ENCODE assay signal across 7 cellular contexts in the genomic region with DNA sequence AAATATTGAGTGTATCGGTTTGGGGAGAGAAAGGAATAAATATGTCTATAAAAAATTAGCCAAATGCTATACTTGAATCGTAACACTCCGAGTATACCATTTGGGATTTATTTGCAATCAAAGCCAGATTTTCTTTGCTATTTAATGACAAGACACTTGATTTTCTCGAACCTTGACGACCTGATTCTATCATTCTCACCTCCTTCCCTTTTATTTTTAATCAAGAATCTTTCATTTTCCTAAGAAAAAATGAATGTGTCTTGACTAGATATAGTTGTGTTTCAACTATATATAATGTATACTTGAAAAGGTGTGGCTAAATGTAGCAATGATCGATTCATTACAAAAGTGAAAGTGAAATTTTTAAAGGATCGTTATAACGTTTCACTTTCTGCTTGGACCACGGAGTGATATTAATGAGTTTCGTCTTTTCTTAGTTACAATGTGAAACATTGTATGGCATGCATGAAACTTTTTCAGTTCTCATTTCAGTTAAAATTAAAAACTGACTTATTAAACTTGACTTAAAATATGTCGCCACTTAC. TPM values are rescaled to one million over a fixed set of nuclear protein-coding genes. Genes with fewer than 3 reads are reported as not detected.
DNase-seq lines count a peak whose midpoint lies in the region; FAIRE-seq and TF ChIP-seq lines count a peak whose summit lies in the region.

No MANE protein-coding gene starts in this region.

- H3K79me2 ChIP-seq in H1 (ENCODE audit: control insufficient read depth in 1 of 2, insufficient read depth in 2 of 2, low read length in 2 of 2): peaks cover 0 to 14% of the 10 kb centered on the region in 2 experiments; a peak in 2 of 4 replicates

- H3K27ac ChIP-seq in H1 (ENCODE audit: low read depth, low read length): peak overlapping the region; percentile 55; the same call in 1 of the 2 replicates

- CTCF ChIA-PET in H1 (lab: Charles Lee; ENCODE audit: partially characterized antibody): interaction anchor here (0.6 to 8.5 kb wide), 3 partner anchors 26 to 444 kb away, joined by 3 to 75 read pairs (median 21); no protein-coding TSS in a partner anchor

- H3K36me3 ChIP-seq in HAP-1 (replicated peaks): peaks cover 19% of the 10 kb centered on the region
- H3K36me3 ChIP-seq in H1 (ENCODE audit: control insufficient read depth in 2 of 4, insufficient read depth in 4 of 4, low read length in 3 of 4): peaks cover 0 to 16% (median 8%) of the 10 kb centered on the region in 4 experiments; a peak in 6 of 8 replicates
- H3K36me3 ChIP-seq in neuron (ENCODE audit: insufficient read depth, low read length): peaks cover 16% of the 10 kb centered on the region

- H3K4me1 ChIP-seq in HAP-1 (peaks cover 3% of the 10 kb centered on the region; the same call in 1 of the 2 replicates), H1 (replicated peaks in 1 of 4; ENCODE audit: control insufficient read depth in 3 of 4, insufficient read depth in 4 of 4, low read length in 3 of 4) (no peaks in the 10 kb centered on the region; a peak in 2 of 7 replicates), neuron (ENCODE audit: insufficient read depth, low read length) (peaks cover 9% of the 10 kb centered on the region)

- H2AFZ ChIP-seq in H1 (ENCODE audit: low read length) (no peak overlapping the region), neuron (ENCODE audit: low read depth, low read length) (peak overlapping the region; percentile 96)

- no peak for TF ChIP-seq EP300 in H1 (IDR thresholded peaks at IDR 0.05; ENCODE audit: borderline replicate concordance in 1 of 2, low read depth in 2 of 2, low read length in 2 of 2)

- no peak overlapping the region for H2BK120ac ChIP-seq in H1 (replicated peaks; ENCODE audit: low read depth, low read length)

- H4K8ac ChIP-seq in H1 (ENCODE audit: extremely low read depth, insufficient read depth, low read length): no peak overlapping the region

- H3K23ac ChIP-seq in H1 (ENCODE audit: insufficient read length): no peak overlapping the region

- H3K56ac ChIP-seq in H1 (replicated peaks; ENCODE audit: insufficient read length, low read depth, low read length): no peak overlapping the region

- no peak overlapping the region for H2AK5ac ChIP-seq in H1 (ENCODE audit: low read depth, low read length)

- no peak for TF ChIP-seq RAD21 in H1 (IDR thresholded peaks at IDR 0.05 in 1 of 2, conservative IDR thresholded peaks at IDR 0.05 in 1 of 2; ENCODE audit: low read depth in 2 of 2, low read length in 2 of 2)

- H2BK12ac ChIP-seq in H1 (ENCODE audit: low read depth, low read length): no peak overlapping the region

- H3K9me3 ChIP-seq in HAP-1 (peaks cover 2% of the 10 kb centered on the region; the same call in 1 of the 2 replicates), H1 (ENCODE audit: insufficient read depth in 2 of 2, low read depth in 1 of 2, low read length in 1 of 2) (no peaks in the 10 kb centered on the region), neuron (ENCODE audit: low read length) (no peaks in the 10 kb centered on the region)

- POLR2A ChIA-PET in H1 (lab: Charles Lee; ENCODE audit: partially characterized antibody): interaction anchor here (0.9 to 1.3 kb wide), 3 partner anchors 18 to 37 kb away, joined by 3 to 6 read pairs (median 4); no protein-coding TSS in a partner anchor

- no peaks in the 10 kb centered on the region for H3K27me3 ChIP-seq in HAP-1 (ENCODE audit: low read depth)
- H3K27me3 ChIP-seq in H1 (replicated peaks in 1 of 4; ENCODE audit: control insufficient read depth in 3 of 4, extremely low read depth in 1 of 4, insufficient read depth in 3 of 4, low read length in 3 of 4): no peaks in the 10 kb centered on the region
- no peaks in the 10 kb centered on the region for H3K27me3 ChIP-seq in neuron (ENCODE audit: insufficient read depth, low read length)

- peaks cover 4% of the 10 kb centered on the region for H3K23me2 ChIP-seq in H1 (ENCODE audit: low read depth, low read length)

- no peak overlapping the region for H2BK5ac ChIP-seq in H1 (ENCODE audit: low read depth, low read length)

- no peaks in the 10 kb centered on the region for H3K79me1 ChIP-seq in H1 (ENCODE audit: low read depth, low read length)

- peaks cover 0 to 1% of the 10 kb centered on the region in 2 experiments for H4K20me1 ChIP-seq in H1 (replicated peaks in 1 of 2; ENCODE audit: control insufficient read depth in 1 of 2, insufficient read depth in 2 of 2, low read length in 2 of 2)

- TF ChIP-seq POLR2A in H1 (IDR thresholded peaks at IDR 0.05; ENCODE audit: control extremely low read depth in 1 of 2, low read depth in 2 of 2, low read length in 2 of 2): no peak

- no peak overlapping the region for H3K4ac ChIP-seq in H1 (replicated peaks; ENCODE audit: insufficient read length, low read depth, low read length)

- H3K4me3 ChIP-seq in HAP-1 (peak overlapping the region; percentile 53), H1 (ENCODE audit: extremely low read depth in 1 of 4, insufficient read depth in 2 of 4, low read depth in 3 of 4, low read length in 4 of 4) (peak overlapping the region; percentile 53 to 90 (median 67)), neuron (ENCODE audit: low read length) (peak overlapping the region; percentile 99)

- TF ChIP-seq CTCF in H1 (IDR thresholded peaks at IDR 0.05; ENCODE audit: control extremely low read depth in 1 of 3, insufficient read depth in 1 of 3, low read depth in 1 of 3, low read length in 3 of 3): no peak

- H3K18ac ChIP-seq in H1 (ENCODE audit: extremely low read depth, low read length): no peak overlapping the region

- no peak overlapping the region for H2BK20ac ChIP-seq in H1 (ENCODE audit: low read length)

- peak overlapping the region in 3 of 4 experiments; percentile 59 to 99 (median 69); a peak in 3 of 7 replicates for H3K9ac ChIP-seq in H1 (replicated peaks in 1 of 4; ENCODE audit: extremely low read depth in 1 of 4, low read depth in 3 of 4, low read length in 3 of 4)

- no peak overlapping the region for H3K14ac ChIP-seq in H1 (ENCODE audit: insufficient read length)

- peak; percentile 30 for DNase-seq in GM18507 (ENCODE audit: extremely low spot score, insufficient read length, low read depth)
- no peak for DNase-seq in HAP-1 (ENCODE audit: low spot score in 2 of 2)
- DNase-seq in NCI-H69 (lab: John Stamatoyannopoulos, UW): peak; percentile 32
- no peak for DNase-seq in H1 (ENCODE audit: low read depth in 1 of 2, low spot score in 2 of 2)
- no peak for DNase-seq in activated effector memory CD4-positive, alpha-beta T cell treated with anti-CD3 and anti-CD28 coated beads, Interleukin-2, amount 50 U/mL, for 16 hours
- no peak for DNase-seq in HuH-7 (ENCODE audit: low spot score)

- no peak overlapping the region for H4K5ac ChIP-seq in H1 (ENCODE audit: insufficient read length, low read depth, low read length)

- FAIRE-seq in GM18507 (lab: Jason Lieb, UNC) (peak; percentile 90), H1 (lab: Jason Lieb, UNC) (no peak)

- in situ Hi-C loops in HAP-1 (cut with MboI; ENCODE audit: low sequenced_read_pairs): no loop called here

- H2BK15ac ChIP-seq in H1 (ENCODE audit: low read length): no peak overlapping the region

- WGBS in H1 (ENCODE audit: extremely low coverage in 1 of 2, insufficient coverage in 1 of 2, insufficient read length in 1 of 2, insufficient replicate concordance in 2 of 2, low coverage in 1 of 2, low lambda C conversion rate in 2 of 2, missing lambda C conversion rate in 1 of 2), 2 experiments: 42% methylated on average over 11 of the region's 11 CpGs; no CpG with 5 or more reads in 1 of the 2 experiments

- H3K4me2 ChIP-seq in H1 (ENCODE audit: insufficient read depth in 1 of 2, low read depth in 2 of 2, low read length in 2 of 2): peak overlapping the region; percentile 64 to 66

- no peak overlapping the region for H4K91ac ChIP-seq in H1 (replicated peaks; ENCODE audit: insufficient read length, low read length)

TF ChIP-seq in H1, 55 proteins besides CTCF, POLR2A, EP300 and RAD21:
- TF ChIP-seq ASH2L (IDR thresholded peaks at IDR 0.05; ENCODE audit: low read length) (peak; percentile 4), CHD2 (IDR thresholded peaks at IDR 0.05; ENCODE audit: low read length) (no peak), CBX5 (IDR thresholded peaks at IDR 0.05; ENCODE audit: low read depth, low read length) (no peak), TAF7 (optimal IDR thresholded peaks at IDR 0.05; ENCODE audit: borderline replicate concordance, low read depth, low read length) (no peak)

RNA-seq across cellular contexts. Expression of a gene that starts 0.6 kb away (rescaled TPM):
- total RNA-seq in H1 (2021; fragmentation: NEBNext Ultra II Directional; extraction: Animal tissue kit (Norgen Biotek cat#: 25700)): 37.7 and 43.5 TPM in 2 replicates
- 20.5 and 22.1 TPM in 2 replicates for polyA plus RNA-seq in H1 (2011; rRNA removed)
- polyA plus RNA-seq in H1 (2011; cell fraction: cytosol; rRNA removed): 26.7 TPM
- polyA plus RNA-seq in H1 (2011; cell fraction: nucleus; rRNA removed): 28.6 TPM
- polyA plus RNA-seq in H1 (2012, experiment 1 of 2): 26.1 to 56.9 TPM (median 28.7 TPM) in 4 replicates
- 8.2 TPM for polyA plus RNA-seq in H1 (2012, experiment 2 of 2)
- polyA plus RNA-seq in H1 (2013, experiment 1 of 2): 42.6 TPM
- polyA plus RNA-seq in H1 (2013, experiment 2 of 2): 43.8 TPM
- 21.8 and 23.6 TPM in 2 replicates for polyA minus RNA-seq in H1 (2011; rRNA and poly(A)+ RNA removed)
- 16.0 TPM for polyA minus RNA-seq in H1 (2011; cell fraction: cytosol; rRNA and poly(A)+ RNA removed)
- 21.4 TPM for polyA minus RNA-seq in H1 (2011; cell fraction: nucleus; rRNA and poly(A)+ RNA removed)

Comparison
In these comparisons a context has a peak if more than half of its experiments do, and no peak if none do; other contexts are left out.
1. DNase-seq: peak in GM18507 (single experiment) and NCI-H69 (single experiment); none in HAP-1 (0 of 2), H1 (0 of 2), activated effector memory CD4-positive, alpha-beta T cell treated with anti-CD3 and anti-CD28 coated beads, Interleukin-2, amount 50 U/mL, for 16 hours (single experiment) and HuH-7 (single experiment).
2. Peak in every context shown above with its lines, with median percentiles within 50 percentile points of each other: H3K4me3 ChIP-seq.